11 cellular contexts compared by ENCODE assay signal in the genomic region with DNA sequence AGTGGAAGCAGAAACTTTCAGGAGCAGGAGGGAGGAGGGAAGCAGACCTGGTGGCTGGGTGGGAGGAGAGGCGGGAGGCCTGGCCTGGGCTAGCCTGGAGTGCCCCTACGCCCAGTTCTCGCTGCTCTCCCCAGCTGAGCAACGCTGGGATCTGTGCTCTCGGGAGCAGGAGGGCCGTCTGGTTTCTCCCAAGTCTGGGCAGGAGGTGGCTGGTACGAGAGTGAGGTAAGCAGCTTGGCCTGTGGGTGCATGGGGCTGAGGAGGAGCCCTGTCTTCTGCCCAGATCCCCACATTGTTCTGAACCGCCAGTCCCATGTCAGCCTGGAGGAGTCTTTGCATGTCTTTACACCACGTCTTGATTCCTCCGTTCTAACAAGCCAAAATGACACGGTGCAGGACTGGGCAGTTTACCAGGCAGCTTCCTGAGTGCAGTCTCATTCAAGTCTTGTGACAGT. TPM values are rescaled to one million over a fixed set of nuclear protein-coding genes. Genes with fewer than 3 reads are reported as not detected.
DNase-seq lines count a peak whose midpoint lies in the region; ATAC-seq and TF ChIP-seq lines count a peak whose summit lies in the region.
"Had no signal": no experiment of that assay in that cellular context is flagged by ENCODE, and none has a peak within 500 bp of the region (broad histone marks: within the 10 kb centered on the region; RNA-seq: fewer than 3 reads in every experiment).

No MANE protein-coding gene starts in this region.

- POLR2A ChIA-PET in GM10248 (lab: Yijun Ruan, JAX): no interaction called here

- H3K27ac ChIP-seq in GM23248: no peak overlapping the region
- H3K27ac ChIP-seq in gastrocnemius medialis: peak overlapping the region; percentile 8 to 58 (median 42)
- no peak overlapping the region for H3K27ac ChIP-seq in SJCRH30
- H3K27ac ChIP-seq: ovary had no signal

- H3K9me3 ChIP-seq in GM23248 (ENCODE audit: low read depth) (no peaks in the 10 kb centered on the region), gastrocnemius medialis (no peaks in the 10 kb centered on the region), SJCRH30 (replicated peaks) (no peaks in the 10 kb centered on the region)
- H3K9me3 ChIP-seq: Caco-2, ovary had no signal

- DNase-seq in GM23248 (peak; percentile 68), choroid plexus epithelial cell (ENCODE audit: low read depth) (peak; percentile 28), hepatic stellate cell (ENCODE audit: low spot score) (peak; percentile 43), gastrocnemius medialis (peak in 1 of 2 donors; percentile 65), SJCRH30 (no peak), GM10248 (ENCODE audit: extremely low spot score) (no peak)
- DNase-seq: Caco-2 had no signal

- intact Hi-C loops in gastrocnemius medialis (cut with DNase I; ENCODE audit: low total_unique reads): no loop called here

- ATAC-seq in gastrocnemius medialis (peak; percentile 50 to 66), HG02884 (IDR thresholded peaks at IDR 0.05; ENCODE audit: unreplicated experiment) (no peak), GM21526 (IDR thresholded peaks at IDR 0.05; ENCODE audit: low FRiP score, unreplicated experiment) (no peak)

- no peak for TF ChIP-seq POLR2A in gastrocnemius medialis (IDR thresholded peaks at IDR 0.05)

- H3K4me3 ChIP-seq in GM23248: no peak overlapping the region
- no peak overlapping the region for H3K4me3 ChIP-seq in choroid plexus epithelial cell (ENCODE audit: low read depth, low read length)
- H3K4me3 ChIP-seq in gastrocnemius medialis: no peak overlapping the region
- H3K4me3 ChIP-seq in SJCRH30: no peak overlapping the region
- H3K4me3 ChIP-seq: cardiac muscle cell, ovary had no signal

- in situ Hi-C loops in GM23248 (cut with MboI) (no loop called here), gastrocnemius medialis (cut with MboI; ENCODE audit: low sequenced_read_pairs in 4 of 4) (no loop called here)

- H4K20me1 ChIP-seq in GM23248 (ENCODE audit: insufficient read depth): no peaks in the 10 kb centered on the region

- H3K27me3 ChIP-seq in GM23248 (replicated peaks; ENCODE audit: insufficient read depth): no peaks in the 10 kb centered on the region
- H3K27me3 ChIP-seq in gastrocnemius medialis: no peaks in the 10 kb centered on the region
- H3K27me3 ChIP-seq in SJCRH30: no peaks in the 10 kb centered on the region
- H3K27me3 ChIP-seq: cardiac muscle cell, ovary had no signal

- no peaks in the 10 kb centered on the region for H3K9me2 ChIP-seq in GM23248 (ENCODE audit: insufficient read depth)

- H3K4me2 ChIP-seq in GM23248 (ENCODE audit: unreplicated experiment): no peak overlapping the region

- CTCF ChIA-PET in GM10248 (lab: Yijun Ruan, JAX): no interaction called here

- no peaks in the 10 kb centered on the region for H3F3A ChIP-seq in GM23248 (ENCODE audit: insufficient read depth)

- H3K4me1 ChIP-seq in GM23248 (ENCODE audit: insufficient read depth) (0 out of 2 replicates have a peak, but pooled peaks cover 4% of the 10 kb centered on the region), gastrocnemius medialis (peaks cover 76 to 84% of the 10 kb centered on the region in 2 donors), SJCRH30 (peaks cover 52% of the 10 kb centered on the region)

- TF ChIP-seq CTCF in choroid plexus epithelial cell (conservative IDR thresholded peaks at IDR 0.05; ENCODE audit: low read depth, low read length): no peak
- TF ChIP-seq CTCF in gastrocnemius medialis (IDR thresholded peaks at IDR 0.05 in 4 of 5, conservative IDR thresholded peaks at IDR 0.05 in 1 of 5): no peak
- TF ChIP-seq CTCF in GM10248 (IDR thresholded peaks at IDR 0.05; ENCODE audit: control extremely low read depth, extremely low read depth, low read depth, missing control alignments): no peak

- no peak overlapping the region for H3K9ac ChIP-seq in GM23248

- H3K79me2 ChIP-seq in GM23248 (ENCODE audit: insufficient read depth): no peaks in the 10 kb centered on the region

- WGBS in GM23248 (ENCODE audit: low coverage in 1 of 2, low lambda C conversion rate in 2 of 2, missing lambda C conversion rate in 2 of 2), 2 experiments: 29 to 35% methylated on average over 11 of the region's 11 CpGs

- no peak overlapping the region for H2AFZ ChIP-seq in GM23248

- no peaks in the 10 kb centered on the region for H3K36me3 ChIP-seq in GM23248 (ENCODE audit: low read depth)
- H3K36me3 ChIP-seq in gastrocnemius medialis: no peaks in the 10 kb centered on the region
- no peaks in the 10 kb centered on the region for H3K36me3 ChIP-seq in SJCRH30
- H3K36me3 ChIP-seq: cardiac muscle cell, ovary had no signal

RNA-seq across cellular contexts. Expression of gene DAB2IP, which starts 15.0 kb away (rescaled TPM):
- 9.5 and 19.7 TPM in 2 replicates for total RNA-seq in GM23248 (2014; rRNA removed; shearing (Covaris generic))
- 2.1 and 2.6 TPM in 2 replicates for polyA plus RNA-seq in GM23248 (2016; fragmentation: Nextera tagmentation; extraction: Ambion mirVana)
- 10 to 100 TPM; 22.7 to 68.2 (median 37.4) TPM for total RNA-seq in gastrocnemius medialis
- total RNA-seq in SJCRH30 (2014; rRNA removed; shearing (Covaris generic)): 18.2 and 18.7 TPM in 2 replicates

Comparison
In these comparisons a context has a peak if more than half of its experiments do, and no peak if none do; other contexts are left out.
1. DNase-seq: peak in GM23248 (single experiment), choroid plexus epithelial cell (single experiment) and hepatic stellate cell (single experiment); none in SJCRH30 (0 of 2) and GM10248 (single experiment).
2. H3K27ac ChIP-seq: peak in gastrocnemius medialis (4 of 4); none in GM23248 (single experiment) and SJCRH30 (single experiment).
3. ATAC-seq: peak in gastrocnemius medialis (2 of 2); none in HG02884 (single experiment) and GM21526 (single experiment).